ENCODE assay signal across 21 cellular contexts in genomic region chr11:134164490-134165370, GRCh38. TPM values are rescaled to one million over a fixed set of nuclear protein-coding genes. Genes with fewer than 3 reads are reported as not detected.
DNase-seq lines count a peak whose midpoint lies in the region; ATAC-seq, FAIRE-seq and TF ChIP-seq lines count a peak whose summit lies in the region.
"Had no signal": no experiment of that assay in that cellular context is flagged by ENCODE, and none has a peak within 500 bp of the region (broad histone marks: within the 10 kb centered on the region; RNA-seq: fewer than 3 reads in every experiment).

No MANE protein-coding gene starts in this region.

- H3K36me3 ChIP-seq in HEK293 (ENCODE audit: control insufficient read depth in 2 of 2, insufficient read depth in 1 of 2, low read length in 2 of 2), result peaks cover 49 to 93% of the 10 kb centered on the region in 2 experiments
- H3K36me3 ChIP-seq in bronchial epithelial cell (ENCODE audit: control insufficient read depth, insufficient read depth, low read length), result peaks cover 10% of the 10 kb centered on the region
- H3K36me3 ChIP-seq: breast epithelium had no signal

- H3K27ac ChIP-seq in HEK293 (ENCODE audit: extremely low read depth, low read depth, low read length), result no peak overlapping the region
- H3K27ac ChIP-seq: BLaER1 treated with 17β-estradiol and CSF1 and Interleukin-3, amounts not matched to agents 10 nM and 100 nM; breast epithelium; transverse colon had no signal

- CTCF ChIA-PET in HEK293 (lab: Yijun Ruan, JAX), result interaction anchor here (1.1 to 2.6 kb wide), 3 partner anchors 16 to 114 kb away, joined by 3 to 12 read pairs (median 3); no protein-coding TSS in a partner anchor

- FAIRE-seq in bronchial epithelial cell (lab: Jason Lieb, UNC), result peak; percentile 72
- FAIRE-seq: kidney, RCC 7860 had no signal

- no peaks in the 10 kb centered on the region for H3K27me3 ChIP-seq in bronchial epithelial cell (ENCODE audit: control insufficient read depth, insufficient read depth, low read length)
- H3K27me3 ChIP-seq: BLaER1 treated with 17β-estradiol and CSF1 and Interleukin-3, amounts not matched to agents 10 nM and 100 nM; breast epithelium; transverse colon had no signal

- POLR2A ChIA-PET in HEK293 (lab: Yijun Ruan, JAX), result no interaction called here

- H3K4me3 ChIP-seq in HEK293 (ENCODE audit: low read depth, low read length), result no peak overlapping the region
- no peak overlapping the region for H3K4me3 ChIP-seq in bronchial epithelial cell (ENCODE audit: low read depth, low read length)
- H3K4me3 ChIP-seq: BLaER1 treated with 17β-estradiol and CSF1 and Interleukin-3, amounts not matched to agents 10 nM and 100 nM; breast epithelium; transverse colon had no signal

- TF ChIP-seq CTCF in HEK293 (tag by site-specific recombination; IDR thresholded peaks at IDR 0.05), result no peak
- TF ChIP-seq CTCF in bronchial epithelial cell (IDR thresholded peaks at IDR 0.05; ENCODE audit: insufficient read depth, low read length, severe bottlenecking), result no peak

- peaks cover 3% of the 10 kb centered on the region for H3K9me3 ChIP-seq in HEK293 (ENCODE audit: control insufficient read depth, insufficient read depth, low read depth, low read length)
- H3K9me3 ChIP-seq: BLaER1 treated with 17β-estradiol and CSF1 and Interleukin-3, amounts not matched to agents 10 nM and 100 nM; breast epithelium; transverse colon had no signal

- no peak for ATAC-seq in HG03097 (IDR thresholded peaks at IDR 0.05; ENCODE audit: low FRiP score, unreplicated experiment)
- ATAC-seq: esophagus mucosa, HCT116 had no signal

- DNase-seq in DMS53 (lab: John Stamatoyannopoulos, UW), result peak; percentile 70
- no peak for DNase-seq in DMS53 treated with DMSO at 0.1 percent for 48 hours (lab: John Stamatoyannopoulos, UW; ENCODE audit: unreplicated experiment)
- no peak for DNase-seq in bronchial epithelial cell (ENCODE audit: low read depth)
- peak; percentile 27 for DNase-seq in kidney tubule cell (ENCODE audit: low spot score)
- DNase-seq in iPS-NIHi7 (ENCODE audit: extremely low spot score), result no peak
- no peak for DNase-seq in SKM-1 (lab: John Stamatoyannopoulos, UW; ENCODE audit: unreplicated experiment)
- DNase-seq: activated CD4-positive, alpha-beta T cell treated with anti-CD3 and anti-CD28 coated beads, Interleukin-2, amount 50 U/mL, for 48 hours; activated T-cell treated with anti-CD3 and anti-CD28 coated beads, Interleukin-2, amount 50 U/mL, for 48 hours; kidney; NCI-H1930; NCI-H774; stimulated activated CD4-positive, alpha-beta T cell treated with anti-CD3 and anti-CD28 coated beads, Interleukin-15, amount 100 ng/mL, for 24 hours; stimulated activated naive CD4-positive, alpha-beta T cell treated with Interleukin-2 at 50 U/mL for 16 hours; transverse colon had no signal

- H3K4me1 ChIP-seq in HEK293 (ENCODE audit: control insufficient read depth, insufficient read depth, low read length), result no peaks in the 10 kb centered on the region
- H3K4me1 ChIP-seq: BLaER1 treated with 17β-estradiol and CSF1 and Interleukin-3, amounts not matched to agents 10 nM and 100 nM; breast epithelium; transverse colon had no signal

TF ChIP-seq in HEK293, 187 proteins besides CTCF, POLR2A, EP300 and RAD21:
- peak; percentile 100; the same call in 1 of the 2 replicates for TF ChIP-seq TRIM28 (IDR thresholded peaks at IDR 0.05; ENCODE audit: borderline replicate concordance, low read length)
- TF ChIP-seq BCL11A (tag by site-specific recombination; IDR thresholded peaks at IDR 0.05; ENCODE audit: low read depth), result no peak
- TF ChIP-seq SETDB1 (IDR thresholded peaks at IDR 0.05; ENCODE audit: insufficient read length, low read length), result peak; percentile 93
- TF ChIP-seq ZNF140 (tag by site-specific recombination; IDR thresholded peaks at IDR 0.05), result peak; percentile 58
- no peak for TF ChIP-seq ZNF174 (tag by site-specific recombination; IDR thresholded peaks at IDR 0.05)
- no peak for TF ChIP-seq AEBP2 (tag by site-specific recombination; IDR thresholded peaks at IDR 0.05; ENCODE audit: borderline replicate concordance)
TF ChIP-seq in HEK293: peak in this region for 3.

RNA-seq across cellular contexts. Expression of gene NCAPD3, which starts 59.0 kb away (rescaled TPM):
- 4.2 and 5.1 TPM in 2 replicates for total RNA-seq in bronchial epithelial cell

RNA-seq across cellular contexts. Expression of gene VPS26B, which starts 59.7 kb away (rescaled TPM):
- 19.1 and 19.2 TPM in 2 replicates for total RNA-seq in bronchial epithelial cell

Comparison
In these comparisons a context has a peak if more than half of its experiments do, and no peak if none do; other contexts are left out.
1. DNase-seq: peak in DMS53 (single experiment) and kidney tubule cell (single experiment); none in DMS53 treated with DMSO at 0.1 percent for 48 hours (single experiment), bronchial epithelial cell (single experiment), iPS-NIHi7 (single experiment) and SKM-1 (single experiment).